Comparison of ENCODE assay signal across 9 cellular contexts in genomic region chr1:43541721-43542401, GRCh38. TPM values are rescaled to one million over a fixed set of nuclear protein-coding genes. Genes with fewer than 3 reads are reported as not detected.
DNase-seq lines count a peak whose midpoint lies in the region; ATAC-seq, FAIRE-seq and TF ChIP-seq lines count a peak whose summit lies in the region.
"Had no signal": no experiment of that assay in that cellular context is flagged by ENCODE, and none has a peak within 500 bp of the region (broad histone marks: within the 10 kb centered on the region; RNA-seq: fewer than 3 reads in every experiment).

No MANE protein-coding gene starts in this region.

- H3K27ac ChIP-seq in 22Rv1, result peak overlapping the region; percentile 92

- ATAC-seq in left ventricle myocardium superior (peak; percentile 98), HG03520 (IDR thresholded peaks at IDR 0.05; ENCODE audit: unreplicated experiment) (no peak), GM19455 (IDR thresholded peaks at IDR 0.05; ENCODE audit: unreplicated experiment) (no peak)

- TF ChIP-seq CTCF in 22Rv1 (IDR thresholded peaks at IDR 0.05), result no peak

- intact Hi-C loops in left ventricle myocardium superior (cut with micrococcal nuclease), result no loop called here

- DNase-seq in amygdala (lab: John Stamatoyannopoulos, UW) (peak in 52 of 56 donors; percentile 48 to 98 (median 83)), left ventricle myocardium superior (peak; percentile 87), pons (ENCODE audit: low spot score) (peak; percentile 97), retina (no peak), GM19239 (ENCODE audit: insufficient read length, low spot score) (no peak)
- DNase-seq: effector CD8-positive, alpha-beta T cell had no signal

- no peak for FAIRE-seq in GM19239 (lab: Jason Lieb, UNC)

RNA-seq across cellular contexts. Expression of gene PTPRF, which starts 11.2 kb away (rescaled TPM):
- 7.0 TPM for total RNA-seq in left ventricle myocardium superior

Comparison
In these comparisons a context has a peak if more than half of its experiments do, and no peak if none do; other contexts are left out.
1. DNase-seq: peak in amygdala (52 of 56), left ventricle myocardium superior (single experiment) and pons (single experiment); none in retina (single experiment) and GM19239 (single experiment).